21 cellular contexts compared by ENCODE assay signal in the genomic region with DNA sequence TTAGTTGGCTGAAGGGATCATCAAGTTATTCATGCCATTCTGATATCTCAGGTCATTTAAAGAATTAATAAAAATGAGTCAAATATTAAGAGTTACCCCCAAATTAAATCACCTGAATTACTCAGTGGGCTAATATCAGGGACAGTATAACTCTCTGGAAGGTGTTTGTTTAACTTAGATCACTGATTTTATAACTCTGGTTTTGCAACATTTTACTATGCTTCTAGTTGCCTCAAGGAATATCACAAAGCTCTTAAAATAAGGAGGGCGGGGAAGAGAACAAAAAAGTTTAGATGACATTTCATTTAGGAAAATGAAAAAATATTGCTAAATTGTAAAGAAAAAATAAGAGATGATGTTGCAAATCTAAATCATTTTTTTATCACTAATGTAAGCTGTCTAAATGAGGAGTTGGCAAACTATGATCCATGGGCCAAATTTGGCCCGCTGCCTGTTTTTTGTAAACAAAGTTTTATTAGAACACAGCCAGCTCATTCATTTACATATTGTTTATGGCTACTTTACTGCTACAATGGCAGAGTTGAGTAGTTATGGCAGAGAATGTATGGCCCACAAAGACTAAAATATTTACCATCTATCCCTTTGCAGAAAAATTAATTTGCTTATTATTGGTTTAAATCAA. TPM values are rescaled to one million over a fixed set of nuclear protein-coding genes. Genes with fewer than 3 reads are reported as not detected.
DNase-seq lines count a peak whose midpoint lies in the region; ATAC-seq and TF ChIP-seq lines count a peak whose summit lies in the region.
"Had no signal": no experiment of that assay in that cellular context is flagged by ENCODE, and none has a peak within 500 bp of the region (broad histone marks: within the 10 kb centered on the region; RNA-seq: fewer than 3 reads in every experiment).

No MANE protein-coding gene starts in this region.

- ATAC-seq in PC-3 (peak; percentile 77), GM19023 (IDR thresholded peaks at IDR 0.05; ENCODE audit: unreplicated experiment) (no peak), GM18511 (IDR thresholded peaks at IDR 0.05; ENCODE audit: unreplicated experiment) (no peak)
- ATAC-seq in activated CD4-positive, alpha-beta T cell treated with anti-CD3 and anti-CD28 coated beads for 36 hours, result no peak

- H3K4me3 ChIP-seq in PC-3 (ENCODE audit: low read length), result no peak overlapping the region
- H3K4me3 ChIP-seq in fibroblast of villous mesenchyme (ENCODE audit: low read depth, low read length), result no peak overlapping the region
- H3K4me3 ChIP-seq: Peyer's patch, SK-N-MC had no signal

- H3K4me3 Mint-ChIP-seq in activated naive CD4-positive, alpha-beta T cell treated with anti-CD3 and anti-CD28 coated beads, Interleukin-2, amount 50 U/mL, for 24 hours, result no peak overlapping the region
- H3K4me3 Mint-ChIP-seq in activated CD4-positive, alpha-beta T cell treated with anti-CD3 and anti-CD28 coated beads for 36 hours, result no peak overlapping the region
- H3K4me3 Mint-ChIP-seq: CD4-positive, CD25-positive, alpha-beta regulatory T cell; HFFc6 had no signal

- no peaks in the 10 kb centered on the region for H3K9me3 ChIP-seq in PC-3 (ENCODE audit: low read length)
- H3K9me3 ChIP-seq: Peyer's patch had no signal

- peaks cover 54% of the 10 kb centered on the region for H3K36me3 Mint-ChIP-seq in activated naive CD4-positive, alpha-beta T cell treated with anti-CD3 and anti-CD28 coated beads, Interleukin-2, amount 50 U/mL, for 24 hours
- peaks cover 79% of the 10 kb centered on the region for H3K36me3 Mint-ChIP-seq in activated CD4-positive, alpha-beta T cell treated with anti-CD3 and anti-CD28 coated beads for 36 hours (ENCODE audit: low read depth)

- H3K9me3 Mint-ChIP-seq in activated naive CD4-positive, alpha-beta T cell treated with anti-CD3 and anti-CD28 coated beads, Interleukin-2, amount 50 U/mL, for 24 hours, result no peaks in the 10 kb centered on the region
- no peaks in the 10 kb centered on the region for H3K9me3 Mint-ChIP-seq in activated CD4-positive, alpha-beta T cell treated with anti-CD3 and anti-CD28 coated beads for 36 hours (ENCODE audit: low read depth)
- H3K9me3 Mint-ChIP-seq: CD4-positive, CD25-positive, alpha-beta regulatory T cell; HFFc6 had no signal

- peak overlapping the region; percentile 59 for H3K27ac Mint-ChIP-seq in activated naive CD4-positive, alpha-beta T cell treated with anti-CD3 and anti-CD28 coated beads, Interleukin-2, amount 50 U/mL, for 24 hours
- H3K27ac Mint-ChIP-seq in activated CD4-positive, alpha-beta T cell treated with anti-CD3 and anti-CD28 coated beads for 36 hours, result no peak overlapping the region
- H3K27ac Mint-ChIP-seq: HFFc6 had no signal

- no peaks in the 10 kb centered on the region for H3K36me3 ChIP-seq in PC-3 (ENCODE audit: low read depth, low read length)
- H3K36me3 ChIP-seq: Peyer's patch had no signal

- no peak for DNase-seq in activated naive CD4-positive, alpha-beta T cell (lab: John Stamatoyannopoulos, UW)
- DNase-seq in PC-3, result peak; percentile 74
- DNase-seq in fibroblast of villous mesenchyme (ENCODE audit: low read depth), result peak; percentile 29
- no peak for DNase-seq in activated CD4-positive, alpha-beta T cell treated with anti-CD3 and anti-CD28 coated beads for 36 hours
- DNase-seq: CD4-positive, CD25-positive, alpha-beta regulatory T cell; DMS153; DND-41; HFFc6; KG1; NCI-H1092 treated with DMSO at 0.1 percent for 48 hours; NCI-H1436; NCI-H1930; NCI-H2107; NCI-H446; NCI-H526; Peyer's patch; SIG-M5 had no signal

- H3K79me2 ChIP-seq in PC-3 (ENCODE audit: low read length), result no peaks in the 10 kb centered on the region

- no peaks in the 10 kb centered on the region for H3K27me3 ChIP-seq in PC-3 (ENCODE audit: low read length)
- H3K27me3 ChIP-seq: Peyer's patch had no signal

- no peak for TF ChIP-seq CTCF in PC-3 (conservative IDR thresholded peaks at IDR 0.05; ENCODE audit: low read depth, low read length)
- TF ChIP-seq CTCF in fibroblast of villous mesenchyme (IDR thresholded peaks at IDR 0.05; ENCODE audit: insufficient read depth, low read depth, low read length), result no peak

- H3K4me2 ChIP-seq in PC-3 (ENCODE audit: low read length), result peak overlapping the region; percentile 27

- H3K27me3 Mint-ChIP-seq in activated naive CD4-positive, alpha-beta T cell treated with anti-CD3 and anti-CD28 coated beads, Interleukin-2, amount 50 U/mL, for 24 hours, result no peaks in the 10 kb centered on the region
- H3K27me3 Mint-ChIP-seq in activated CD4-positive, alpha-beta T cell treated with anti-CD3 and anti-CD28 coated beads for 36 hours, result no peaks in the 10 kb centered on the region
- H3K27me3 Mint-ChIP-seq: CD4-positive, CD25-positive, alpha-beta regulatory T cell had no signal

- H3K9ac ChIP-seq in PC-3 (ENCODE audit: low read length), result no peak overlapping the region

- CTCF ChIA-PET in PC-3 (lab: Charles Lee), result interaction anchor here (0.6 kb wide), 1 partner anchor 49 kb away, joined by 5 read pairs; no protein-coding TSS in a partner anchor
- CTCF ChIA-PET in activated CD4-positive, alpha-beta T cell treated with anti-CD3 and anti-CD28 coated beads for 36 hours (lab: Charles Lee), result interaction anchor here (1.1 kb wide), 1 partner anchor 28 kb away, joined by 3 read pairs; no protein-coding TSS in a partner anchor

- H3K4me1 ChIP-seq in PC-3 (ENCODE audit: insufficient read depth, low read length), result peaks cover 39% of the 10 kb centered on the region
- H3K4me1 ChIP-seq: Peyer's patch had no signal

- BruUV-seq in PC-3 (replicated peaks; lab: Mats Ljungman, UMichigan), result no TSS peak

- H4K20me1 ChIP-seq in PC-3 (ENCODE audit: low read length), result no peaks in the 10 kb centered on the region

- peak overlapping the region; percentile 31 for H3K27ac ChIP-seq in PC-3 (ENCODE audit: low read length)
- H3K27ac ChIP-seq: Peyer's patch, SK-N-MC had no signal

- POLR2A ChIA-PET in PC-3 (lab: Charles Lee; ENCODE audit: unreplicated experiment), result interaction anchor here (0.7 kb wide), 1 partner anchor 45 kb away, joined by 6 read pairs; no protein-coding TSS in a partner anchor
- POLR2A ChIA-PET in activated CD4-positive, alpha-beta T cell treated with anti-CD3 and anti-CD28 coated beads for 36 hours (lab: Charles Lee), result no interaction called here

- no peaks in the 10 kb centered on the region for H3K9me2 ChIP-seq in PC-3 (replicated peaks; ENCODE audit: low read length)

- intact Hi-C loops in PC-3 (cut with micrococcal nuclease), result loop anchor here (1.0 to 2.0 kb wide), 2 partner anchors 29 to 49 kb away; no protein-coding TSS in a partner anchor
- intact Hi-C loops in activated CD4-positive, alpha-beta T cell treated with anti-CD3 and anti-CD28 coated beads for 36 hours (cut with DNase I, micrococcal nuclease), result no loop called here

- H3K4me1 Mint-ChIP-seq in activated naive CD4-positive, alpha-beta T cell treated with anti-CD3 and anti-CD28 coated beads, Interleukin-2, amount 50 U/mL, for 24 hours, result no peaks in the 10 kb centered on the region
- peaks cover 2% of the 10 kb centered on the region for H3K4me1 Mint-ChIP-seq in activated CD4-positive, alpha-beta T cell treated with anti-CD3 and anti-CD28 coated beads for 36 hours
- H3K4me1 Mint-ChIP-seq: CD4-positive, CD25-positive, alpha-beta regulatory T cell had no signal

- H3F3A ChIP-seq in PC-3 (ENCODE audit: low read length, unreplicated experiment), result no peaks in the 10 kb centered on the region

- no peak overlapping the region for H2AFZ ChIP-seq in PC-3 (ENCODE audit: low read length)

RNA-seq across cellular contexts. Expression of a gene that starts 31.9 kb away (rescaled TPM):
- total RNA-seq in PC-3 (2014; rRNA removed) (8.6 and 11.0 TPM in 2 replicates), fibroblast of villous mesenchyme (7.3 and 7.7 TPM in 2 replicates)
- total RNA-seq in activated CD4-positive, alpha-beta T cell treated with anti-CD3 and anti-CD28 coated beads for 36 hours, result 1 to 10 TPM; 4.0 to 4.4 TPM

Comparison
In these comparisons a context has a peak if more than half of its experiments do, and no peak if none do; other contexts are left out.
1. DNase-seq: peak in PC-3 (single experiment) and fibroblast of villous mesenchyme (single experiment); none in activated naive CD4-positive, alpha-beta T cell (0 of 4) and activated CD4-positive, alpha-beta T cell treated with anti-CD3 and anti-CD28 coated beads for 36 hours (single experiment).